In genomic region chr2:160271166-160272086, GRCh38 we compare ENCODE assay signal across 10 cellular contexts.
DNase-seq lines count a peak whose midpoint lies in the region; ATAC-seq and TF ChIP-seq lines count a peak whose summit lies in the region.
"Had no signal": no experiment of that assay in that cellular context is flagged by ENCODE, and none has a peak within 500 bp of the region (broad histone marks: within the 10 kb centered on the region; RNA-seq: fewer than 3 reads in every experiment).

No MANE protein-coding gene starts in this region.

- H3K27ac Mint-ChIP-seq in CD8-positive, alpha-beta T cell = peak overlapping the region; percentile 88

- DNase-seq in CD8-positive, alpha-beta T cell = no peak
- DNase-seq in adrenal gland (no peak), right cardiac atrium (peak; percentile 33 to 74 (median 67)), trophoblast cell (peak in 1 of 2 donors; percentile 54), CD1c-positive myeloid dendritic cell (ENCODE audit: extremely low spot score) (no peak)
- DNase-seq: activated CD8-positive, alpha-beta memory T cell treated with anti-CD3 and anti-CD28 coated beads, Interleukin-2, amount 50 U/mL, for 4 hours had no signal

- TF ChIP-seq POLR2A in adrenal gland (IDR thresholded peaks at IDR 0.05) = no peak

- H4K91ac ChIP-seq in trophoblast cell (ENCODE audit: low read depth, low read length) = peak overlapping the region; percentile 100

- peaks cover 29% of the 10 kb centered on the region for H3K79me1 ChIP-seq in trophoblast cell (ENCODE audit: low read length)

- WGBS in adrenal gland, 4 donors = 82 to 87% (median 84%) methylated on average over 22 of the region's 22 CpGs
- 52% methylated on average over 22 of the region's 22 CpGs for WGBS in right cardiac atrium
- WGBS in trophoblast cell (ENCODE audit: extremely low coverage, insufficient coverage, insufficient read length) = no CpG with 5 or more reads among the region's 22 CpGs

- H3K36me3 Mint-ChIP-seq in CD8-positive, alpha-beta T cell = peaks cover 46% of the 10 kb centered on the region

- H3K27me3 ChIP-seq in CD8-positive, alpha-beta T cell (ENCODE audit: insufficient read depth, low read length) = no peaks in the 10 kb centered on the region
- no peaks in the 10 kb centered on the region for H3K27me3 ChIP-seq in adrenal gland
- no peaks in the 10 kb centered on the region for H3K27me3 ChIP-seq in right cardiac atrium (ENCODE audit: control insufficient read depth, insufficient read depth)
- H3K27me3 ChIP-seq in trophoblast cell (ENCODE audit: insufficient read depth, low read length) = no peaks in the 10 kb centered on the region

- H3K4me1 ChIP-seq in CD8-positive, alpha-beta T cell (ENCODE audit: insufficient read depth, low read length) = peaks cover 17% of the 10 kb centered on the region
- peaks cover 7 to 14% of the 10 kb centered on the region in 2 donors for H3K4me1 ChIP-seq in adrenal gland (replicated peaks in 1 of 2)
- H3K4me1 ChIP-seq in right cardiac atrium (ENCODE audit: control insufficient read depth, insufficient read depth, low read length) = peaks cover 5% of the 10 kb centered on the region
- H3K4me1 ChIP-seq in trophoblast cell (ENCODE audit: control insufficient read depth in 1 of 2, insufficient read depth in 2 of 2, low read length in 2 of 2) = peaks cover 15 to 23% of the 10 kb centered on the region in 2 experiments

- peak overlapping the region; percentile 97 for H2BK12ac ChIP-seq in trophoblast cell (ENCODE audit: low read length)

- peak overlapping the region; percentile 99 for H2AK5ac ChIP-seq in trophoblast cell (ENCODE audit: low read length)

- TF ChIP-seq CTCF in CD8-positive, alpha-beta T cell (IDR thresholded peaks at IDR 0.05) = no peak
- TF ChIP-seq CTCF in adrenal gland (IDR thresholded peaks at IDR 0.05) = no peak

- no peaks in the 10 kb centered on the region for H3K27me3 Mint-ChIP-seq in CD8-positive, alpha-beta T cell (ENCODE audit: low read depth)

- peak overlapping the region; percentile 100 for H2BK5ac ChIP-seq in trophoblast cell (ENCODE audit: low read depth, low read length, poor library complexity)

- POLR2A ChIA-PET in CD8-positive, alpha-beta T cell (lab: Charles Lee) = interaction anchor here (0.9 to 1.5 kb wide), 3 partner anchors 43 to 706 kb away, joined by 3 to 5 read pairs (median 3); no protein-coding TSS in a partner anchor

- H3K4me3 ChIP-seq in CD8-positive, alpha-beta T cell (ENCODE audit: low read depth, low read length) = no peak overlapping the region
- H3K4me3 ChIP-seq in adrenal gland = peak overlapping the region in 1 of 4 donors; percentile 55
- peak overlapping the region; percentile 47 for H3K4me3 ChIP-seq in right cardiac atrium (ENCODE audit: low read length)
- H3K4me3 ChIP-seq in trophoblast cell (ENCODE audit: low read depth, low read length) = no peak overlapping the region
- H3K4me3 ChIP-seq: SK-N-MC had no signal

- peak overlapping the region; percentile 99 for H3K14ac ChIP-seq in trophoblast cell (ENCODE audit: low read length)

- H3K18ac ChIP-seq in trophoblast cell (ENCODE audit: low read length) = peak overlapping the region; percentile 98

- CTCF ChIA-PET in CD8-positive, alpha-beta T cell (lab: Charles Lee) = interaction anchor here (0.9 to 3.0 kb wide), 11 partner anchors 11 to 723 kb away, joined by 3 to 20 read pairs (median 5); no protein-coding TSS in a partner anchor

- H3K36me3 ChIP-seq in CD8-positive, alpha-beta T cell (ENCODE audit: insufficient read depth, low read length) = peaks cover 8% of the 10 kb centered on the region
- H3K36me3 ChIP-seq in adrenal gland (replicated peaks in 1 of 2) = peaks cover 0 to 24% of the 10 kb centered on the region in 2 donors
- H3K36me3 ChIP-seq in trophoblast cell (ENCODE audit: control insufficient read depth in 1 of 2, insufficient read depth in 2 of 2, low read length in 2 of 2) = peaks cover 7% of the 10 kb centered on the region in 2 experiments

- H2AFZ ChIP-seq in trophoblast cell (ENCODE audit: insufficient read depth, low read length, poor library complexity) = peak overlapping the region; percentile 77

- H3K4ac ChIP-seq in trophoblast cell (ENCODE audit: low read depth, low read length) = peak overlapping the region; percentile 95

- H3K4me2 ChIP-seq in trophoblast cell (ENCODE audit: low read length) = peak overlapping the region; percentile 37

- no peak overlapping the region for H3K9ac ChIP-seq in trophoblast cell (ENCODE audit: low read length)

- H3K4me1 Mint-ChIP-seq in CD8-positive, alpha-beta T cell (ENCODE audit: low read depth) = peaks cover 19% of the 10 kb centered on the region

- no peak overlapping the region for H3K27ac ChIP-seq in CD8-positive, alpha-beta T cell (ENCODE audit: low read depth, low read length)
- peak overlapping the region in 3 of 5 donors; percentile 89 to 96 (median 93) for H3K27ac ChIP-seq in adrenal gland
- peak overlapping the region; percentile 99 for H3K27ac ChIP-seq in right cardiac atrium (ENCODE audit: low read length)
- H3K27ac ChIP-seq in trophoblast cell (ENCODE audit: low read depth, low read length) = peak overlapping the region; percentile 95
- H3K27ac ChIP-seq: SK-N-MC had no signal

- no peak overlapping the region for H3K23ac ChIP-seq in trophoblast cell (ENCODE audit: low read length)

- peak overlapping the region; percentile 100 for H2BK120ac ChIP-seq in trophoblast cell (ENCODE audit: insufficient read depth, low read length, poor library complexity)

- H3K79me2 ChIP-seq in trophoblast cell (ENCODE audit: control insufficient read depth, insufficient read depth, low read length, poor library complexity) = peaks cover 11% of the 10 kb centered on the region

- H4K8ac ChIP-seq in trophoblast cell (ENCODE audit: low read depth, low read length) = peak overlapping the region; percentile 98

- H3K9me3 Mint-ChIP-seq in CD8-positive, alpha-beta T cell = no peaks in the 10 kb centered on the region

- no peaks in the 10 kb centered on the region for H3K9me3 ChIP-seq in CD8-positive, alpha-beta T cell (ENCODE audit: low read length)
- no peaks in the 10 kb centered on the region for H3K9me3 ChIP-seq in adrenal gland (replicated peaks in 1 of 3)
- H3K9me3 ChIP-seq in right cardiac atrium (ENCODE audit: control insufficient read depth, low read length) = no peaks in the 10 kb centered on the region
- H3K9me3 ChIP-seq in trophoblast cell (ENCODE audit: insufficient read depth, low read depth, low read length) = no peaks in the 10 kb centered on the region

- intact Hi-C loops in CD8-positive, alpha-beta T cell (cut with DNase I, micrococcal nuclease) = loop anchor here in 1 of 2 experiments (5.0 to 10.0 kb wide), 2 partner anchors 221 to 367 kb away; partner anchors contain the start of genes LY75 and RBMS1
- intact Hi-C loops in adrenal gland (cut with DNase I) = no loop called here
- intact Hi-C loops in right cardiac atrium (cut with DNase I) = no loop called here

- no peak for ATAC-seq in CD8-positive, alpha-beta T cell
- peak; percentile 19 for ATAC-seq in right cardiac atrium
- ATAC-seq in GM19463 (IDR thresholded peaks at IDR 0.05; ENCODE audit: unreplicated experiment) = no peak
- ATAC-seq in GM21529 (IDR thresholded peaks at IDR 0.05; ENCODE audit: unreplicated experiment) = no peak
- ATAC-seq in SK-N-SH treated with all-trans-retinoic acid at 6 μM for 48 hours = no peak

- peak overlapping the region; percentile 87 for H3K4me3 Mint-ChIP-seq in CD8-positive, alpha-beta T cell

- H4K12ac ChIP-seq in trophoblast cell (ENCODE audit: low read depth, low read length) = no peak overlapping the region

TF ChIP-seq in SK-N-SH treated with all-trans-retinoic acid at 6 μM for 48 hours, 23 proteins besides CTCF, POLR2A, EP300 and RAD21 (continues in another document):
- no peak for TF ChIP-seq TOX (CRISPR knock-in tag; IDR thresholded peaks at IDR 0.05; ENCODE audit: borderline replicate concordance)
- TF ChIP-seq ESRRG (CRISPR knock-in tag; IDR thresholded peaks at IDR 0.05) = no peak
- TF ChIP-seq ISL1 (CRISPR knock-in tag; IDR thresholded peaks at IDR 0.05) = no peak
- no peak for TF ChIP-seq SNAI2 (CRISPR knock-in tag; IDR thresholded peaks at IDR 0.05)
- no peak for TF ChIP-seq ZNF8 (CRISPR knock-in tag; IDR thresholded peaks at IDR 0.05)
- no peak for TF ChIP-seq CSDC2 (CRISPR knock-in tag; IDR thresholded peaks at IDR 0.05)
- no peak for TF ChIP-seq CSRNP3 (CRISPR knock-in tag; IDR thresholded peaks at IDR 0.05)
- no peak for TF ChIP-seq POU6F1 (CRISPR knock-in tag; IDR thresholded peaks at IDR 0.05; ENCODE audit: borderline replicate concordance, low read depth)
- TF ChIP-seq BACH2 (CRISPR knock-in tag; IDR thresholded peaks at IDR 0.05; ENCODE audit: borderline replicate concordance) = no peak
- TF ChIP-seq OSR1 (CRISPR knock-in tag; IDR thresholded peaks at IDR 0.05) = no peak
- TF ChIP-seq ARNTL (CRISPR knock-in tag; IDR thresholded peaks at IDR 0.05; ENCODE audit: borderline replicate concordance, low read depth) = no peak
- no peak for TF ChIP-seq ZNF565 (CRISPR knock-in tag; conservative IDR thresholded peaks at IDR 0.05; ENCODE audit: low read depth)
- no peak for TF ChIP-seq ZC3H10 (CRISPR knock-in tag; IDR thresholded peaks at IDR 0.05)
- TF ChIP-seq ZFP3 (CRISPR knock-in tag; IDR thresholded peaks at IDR 0.05) = no peak

Comparison
In these comparisons a context has a peak if more than half of its experiments do, and no peak if none do; other contexts are left out.
1. ATAC-seq: peak in right cardiac atrium (2 of 2); none in CD8-positive, alpha-beta T cell (single experiment), GM19463 (single experiment), GM21529 (single experiment) and SK-N-SH treated with all-trans-retinoic acid at 6 μM for 48 hours (single experiment).
2. DNase-seq: peak in right cardiac atrium (3 of 3); none in CD8-positive, alpha-beta T cell (0 of 7), adrenal gland (0 of 7) and CD1c-positive myeloid dendritic cell (single experiment).